ENCODE assay signal across 13 cellular contexts in genomic region chr2:43905388-43905803, GRCh38.
DNase-seq lines count a peak whose midpoint lies in the region; ATAC-seq, FAIRE-seq and TF ChIP-seq lines count a peak whose summit lies in the region.
"Had no signal": no experiment of that assay in that cellular context is flagged by ENCODE, and none has a peak within 500 bp of the region (broad histone marks: within the 10 kb centered on the region; RNA-seq: fewer than 3 reads in every experiment).

No MANE protein-coding gene starts in this region.

- DNase-seq in NCI-H146 (lab: John Stamatoyannopoulos, UW) = peak; percentile 20
- DNase-seq in NCI-H146 treated with DMSO at 0.1 percent for 48 hours (lab: John Stamatoyannopoulos, UW; ENCODE audit: unreplicated experiment) = no peak
- DNase-seq in H54 (ENCODE audit: insufficient read length, low spot score) = no peak
- peak; percentile 58 for DNase-seq in non-pigmented ciliary epithelial cell (ENCODE audit: low read depth)
- no peak for DNase-seq in chondrocyte (ENCODE audit: low spot score)
- DNase-seq in urothelium cell line (ENCODE audit: low spot score) = no peak
- no peak for DNase-seq in HuH-7 (ENCODE audit: low spot score)
- DNase-seq: 8988T; CD8-positive, alpha-beta memory T cell; H7; NCI-H2171 treated with DMSO at 0.1 percent for 48 hours; WERI-Rb-1 had no signal

- H3K36me3 Mint-ChIP-seq in activated T-helper 17 cell treated with anti-CD3 and anti-CD28 coated beads, Interleukin-2, amount 50 U/mL, for 72 hours (ENCODE audit: low read depth) = peaks cover 99% of the 10 kb centered on the region
- peaks cover 18% of the 10 kb centered on the region for H3K36me3 Mint-ChIP-seq in chondrocyte (ENCODE audit: low read depth)

- TF ChIP-seq POLR2A in H54 (IDR thresholded peaks at IDR 0.05; ENCODE audit: low read depth, low read length) = no peak

- no peak for TF ChIP-seq CTCF in chondrocyte (IDR thresholded peaks at IDR 0.05)

- peaks cover 12% of the 10 kb centered on the region for H3K4me1 Mint-ChIP-seq in activated T-helper 17 cell treated with anti-CD3 and anti-CD28 coated beads, Interleukin-2, amount 50 U/mL, for 72 hours
- H3K4me1 Mint-ChIP-seq in chondrocyte (ENCODE audit: low read depth) = peaks cover 18% of the 10 kb centered on the region

- FAIRE-seq in H54 (lab: Jason Lieb, UNC) (peak; percentile 45), urothelium cell line (lab: Jason Lieb, UNC) (no peak)

- no peak overlapping the region for H3K4me3 Mint-ChIP-seq in activated T-helper 17 cell treated with anti-CD3 and anti-CD28 coated beads, Interleukin-2, amount 50 U/mL, for 72 hours
- H3K4me3 Mint-ChIP-seq in chondrocyte (ENCODE audit: unreplicated experiment) = no peak overlapping the region
- H3K4me3 Mint-ChIP-seq: CD8-positive, alpha-beta memory T cell had no signal

- ATAC-seq in activated T-helper 17 cell treated with anti-CD3 and anti-CD28 coated beads, Interleukin-2, amount 50 U/mL, for 72 hours (replicated peaks) = peak; percentile 84

- H3K27ac Mint-ChIP-seq in activated T-helper 17 cell treated with anti-CD3 and anti-CD28 coated beads, Interleukin-2, amount 50 U/mL, for 72 hours = peak overlapping the region; percentile 30
- no peak overlapping the region for H3K27ac Mint-ChIP-seq in chondrocyte (ENCODE audit: unreplicated experiment)

- no peaks in the 10 kb centered on the region for H3K27me3 Mint-ChIP-seq in activated T-helper 17 cell treated with anti-CD3 and anti-CD28 coated beads, Interleukin-2, amount 50 U/mL, for 72 hours
- no peaks in the 10 kb centered on the region for H3K27me3 Mint-ChIP-seq in chondrocyte (ENCODE audit: low read depth)
- H3K27me3 Mint-ChIP-seq: CD8-positive, alpha-beta memory T cell had no signal

- H3K9me3 Mint-ChIP-seq in activated T-helper 17 cell treated with anti-CD3 and anti-CD28 coated beads, Interleukin-2, amount 50 U/mL, for 72 hours = no peaks in the 10 kb centered on the region
- no peaks in the 10 kb centered on the region for H3K9me3 Mint-ChIP-seq in chondrocyte (ENCODE audit: low read depth)
- H3K9me3 Mint-ChIP-seq: CD8-positive, alpha-beta memory T cell had no signal

Comparison
In these comparisons a context has a peak if more than half of its experiments do, and no peak if none do; other contexts are left out.
1. DNase-seq: peak in NCI-H146 (single experiment) and non-pigmented ciliary epithelial cell (single experiment); none in NCI-H146 treated with DMSO at 0.1 percent for 48 hours (single experiment), H54 (single experiment), chondrocyte (single experiment), urothelium cell line (single experiment) and HuH-7 (single experiment).